In genomic region chr7:98193474-98194180, GRCh38 we compare ENCODE assay signal across 27 cellular contexts. TPM values are rescaled to one million over a fixed set of nuclear protein-coding genes. Genes with fewer than 3 reads are reported as not detected.
"Had no signal": no experiment of that assay in that cellular context is flagged by ENCODE, and none has a peak within 500 bp of the region (broad histone marks: within the 10 kb centered on the region; RNA-seq: fewer than 3 reads in every experiment).

No MANE protein-coding gene starts in this region.

- H3K4me3 Mint-ChIP-seq: activated CD4-positive, alpha-beta memory T cell treated with anti-CD3 and anti-CD28 coated beads, Interleukin-2, amount 10 ng/mL, durations not matched to agents 7 days and 5 days; activated CD4-positive, alpha-beta T cell treated with anti-CD3 and anti-CD28 coated beads, Interleukin-2, amount 10 ng/mL, durations not matched to agents 7 days and 5 days; activated naive CD8-positive, alpha-beta T cell treated with anti-CD3 and anti-CD28 coated beads, Interleukin-2, amount 10 ng/mL, durations not matched to agents 7 days and 5 days; activated T-cell treated with anti-CD3 and anti-CD28 coated beads, Interleukin-2, amount 50 U/mL, for 4 hours; activated T-helper 17 cell treated with anti-CD3 and anti-CD28 coated beads, Interleukin-2, amount 50 U/mL, for 72 hours; brain; effector memory CD8-positive, alpha-beta T cell; WTC11 had no signal

- ATAC-seq: activated naive CD4-positive, alpha-beta T cell treated with anti-CD3 and anti-CD28 coated beads, Interleukin-2, amount 50 U/mL, for 72 hours; activated T-cell treated with anti-CD3 and anti-CD28 coated beads, Interleukin-2, amount 50 U/mL, for 4 hours; activated T-helper 17 cell treated with anti-CD3 and anti-CD28 coated beads, Interleukin-2, amount 50 U/mL, for 72 hours; effector memory CD8-positive, alpha-beta T cell; foreskin keratinocyte; gastrocnemius medialis; WTC11 had no signal

- H3K27ac Mint-ChIP-seq: activated CD4-positive, alpha-beta memory T cell treated with anti-CD3 and anti-CD28 coated beads, Interleukin-2, amount 10 ng/mL, durations not matched to agents 7 days and 5 days; activated CD4-positive, alpha-beta T cell treated with anti-CD3 and anti-CD28 coated beads, Interleukin-2, amount 10 ng/mL, durations not matched to agents 7 days and 5 days; activated naive CD8-positive, alpha-beta T cell treated with anti-CD3 and anti-CD28 coated beads, Interleukin-2, amount 10 ng/mL, durations not matched to agents 7 days and 5 days; activated T-helper 17 cell treated with anti-CD3 and anti-CD28 coated beads, Interleukin-2, amount 50 U/mL, for 72 hours; brain; effector memory CD8-positive, alpha-beta T cell; WTC11 had no signal

- DNase-seq: activated CD4-positive, alpha-beta memory T cell treated with anti-CD3 and anti-CD28 coated beads, Interleukin-2, amount 10 ng/mL, durations not matched to agents 7 days and 5 days; activated CD4-positive, alpha-beta T cell treated with anti-CD3 and anti-CD28 coated beads for 1 hour; activated CD4-positive, alpha-beta T cell treated with anti-CD3 and anti-CD28 coated beads for 4 hours; activated CD4-positive, alpha-beta T cell treated with anti-CD3 and anti-CD28 coated beads, Interleukin-2, amount 10 ng/mL, durations not matched to agents 7 days and 5 days; activated CD4-positive, alpha-beta T cell treated with anti-CD3 and anti-CD28 coated beads, Interleukin-2, amount 50 U/mL, for 4 hours; activated effector memory CD4-positive, alpha-beta T cell treated with Interleukin-2 at 50 U/mL for 16 hours; activated gamma-delta T cell treated with Interleukin-2 at 50 U/mL for 16 hours; activated naive CD4-positive, alpha-beta T cell treated with Interleukin-2 at 50 U/mL for 16 hours; activated naive CD8-positive, alpha-beta T cell treated with anti-CD3 and anti-CD28 coated beads, Interleukin-2, amount 10 ng/mL, durations not matched to agents 7 days and 5 days; activated T-cell treated with anti-CD3 and anti-CD28 coated beads, Interleukin-2, amount 50 U/mL, for 4 hours; central memory CD4-positive, alpha-beta T cell; cerebellar nuclear complex; cortex of kidney; dermis blood vessel endothelial cell; effector CD4-positive, alpha-beta T cell; effector memory CD8-positive, alpha-beta T cell; erythroblast; foreskin keratinocyte; gastrocnemius medialis; glutamatergic neuron; T-helper 2 cell had no signal

- H3K4me1 Mint-ChIP-seq: activated T-helper 17 cell treated with anti-CD3 and anti-CD28 coated beads, Interleukin-2, amount 50 U/mL, for 72 hours; brain; WTC11 had no signal

- H3K9me3 Mint-ChIP-seq: activated CD4-positive, alpha-beta memory T cell treated with anti-CD3 and anti-CD28 coated beads, Interleukin-2, amount 10 ng/mL, durations not matched to agents 7 days and 5 days; activated CD4-positive, alpha-beta T cell treated with anti-CD3 and anti-CD28 coated beads, Interleukin-2, amount 10 ng/mL, durations not matched to agents 7 days and 5 days; activated naive CD4-positive, alpha-beta T cell treated with anti-CD3 and anti-CD28 coated beads, Interleukin-2, amount 50 U/mL, for 72 hours; activated T-helper 17 cell treated with anti-CD3 and anti-CD28 coated beads, Interleukin-2, amount 50 U/mL, for 72 hours; effector memory CD8-positive, alpha-beta T cell; WTC11 had no signal

- H3K27me3 Mint-ChIP-seq: activated CD4-positive, alpha-beta memory T cell treated with anti-CD3 and anti-CD28 coated beads, Interleukin-2, amount 10 ng/mL, durations not matched to agents 7 days and 5 days; activated CD4-positive, alpha-beta T cell treated with anti-CD3 and anti-CD28 coated beads, Interleukin-2, amount 10 ng/mL, durations not matched to agents 7 days and 5 days; activated naive CD8-positive, alpha-beta T cell treated with anti-CD3 and anti-CD28 coated beads, Interleukin-2, amount 10 ng/mL, durations not matched to agents 7 days and 5 days; activated T-helper 17 cell treated with anti-CD3 and anti-CD28 coated beads, Interleukin-2, amount 50 U/mL, for 72 hours; brain; effector memory CD8-positive, alpha-beta T cell had no signal

RNA-seq across cellular contexts. Expression of gene BHLHA15, which starts 17.6 kb away (rescaled TPM):
- total RNA-seq: activated CD4-positive, alpha-beta T cell treated with anti-CD3 and anti-CD28 coated beads, Interleukin-2, amount 10 ng/mL, durations not matched to agents 7 days and 5 days; activated naive CD8-positive, alpha-beta T cell treated with anti-CD3 and anti-CD28 coated beads, Interleukin-2, amount 10 ng/mL, durations not matched to agents 7 days and 5 days; activated T-helper 17 cell treated with anti-CD3 and anti-CD28 coated beads, Interleukin-2, amount 50 U/mL, for 72 hours; ascending aorta; esophagus muscularis mucosa had no signal
